9 cellular contexts compared by ENCODE assay signal in the genomic region with DNA sequence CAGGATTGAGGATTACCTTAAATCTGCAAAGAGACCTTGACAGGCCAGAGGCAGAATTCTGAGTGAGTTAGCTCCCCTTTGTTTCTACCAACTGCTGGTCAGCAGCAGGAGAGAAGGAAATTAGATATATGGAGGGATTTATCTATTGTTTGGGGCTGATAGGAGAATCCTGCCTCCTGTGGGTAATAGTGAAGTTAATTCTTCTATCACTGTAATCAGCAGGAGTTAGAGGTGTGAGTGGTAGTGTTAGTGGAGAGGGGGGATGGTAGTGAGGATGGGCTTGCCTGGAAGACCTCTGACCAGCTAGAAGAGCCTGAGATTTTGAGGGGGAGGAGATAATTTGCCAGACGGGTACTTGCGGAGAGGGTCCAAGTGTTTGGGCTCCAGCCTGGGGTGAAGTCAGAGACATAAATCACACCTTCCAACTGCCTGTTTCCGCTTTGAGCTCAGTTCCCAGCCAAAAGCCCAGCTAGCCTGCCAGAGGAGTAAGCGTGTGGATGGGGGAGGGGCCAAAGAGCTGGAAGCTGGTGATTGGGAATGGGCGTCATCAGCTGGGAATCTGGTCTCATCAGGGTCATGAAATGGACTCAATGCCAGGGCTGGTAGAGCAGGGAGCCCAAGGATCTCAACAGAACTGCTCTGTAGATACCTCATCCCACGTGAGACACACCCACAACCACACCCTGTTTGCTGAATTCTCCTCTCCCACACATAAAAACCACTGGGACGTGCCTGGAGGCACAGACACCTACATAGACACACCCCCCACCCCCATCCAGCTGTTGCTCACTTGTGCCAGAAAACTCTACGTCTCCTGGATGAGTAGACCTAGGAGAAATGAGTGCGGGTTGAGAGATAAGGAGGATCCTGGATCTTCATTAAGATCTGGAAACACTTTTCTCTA. TPM values are rescaled to one million over a fixed set of nuclear protein-coding genes. Genes with fewer than 3 reads are reported as not detected.
DNase-seq lines count a peak whose midpoint lies in the region; ATAC-seq, FAIRE-seq and TF ChIP-seq lines count a peak whose summit lies in the region.
"Had no signal": no experiment of that assay in that cellular context is flagged by ENCODE, and none has a peak within 500 bp of the region (broad histone marks: within the 10 kb centered on the region; RNA-seq: fewer than 3 reads in every experiment).

No MANE protein-coding gene starts in this region.

- peak; percentile 57 for DNase-seq in ELR (ENCODE audit: low read depth)
- DNase-seq in RCC 7860 (ENCODE audit: low spot score) = peak; percentile 25
- peak; percentile 89 for DNase-seq in fibroblast of villous mesenchyme (ENCODE audit: low read depth)
- DNase-seq in posterior vena cava (ENCODE audit: low spot score) = peak; percentile 93
- DNase-seq in HK-2 (ENCODE audit: unreplicated experiment) = no peak
- DNase-seq in D721Med (ENCODE audit: insufficient read length, low spot score) = no peak
- DNase-seq in SW 1271 (lab: John Stamatoyannopoulos, UW) = no peak
- DNase-seq: activated B cell treated with CpG ODN at 0.5 μM for 24 hours had no signal

- intact Hi-C loops in posterior vena cava (cut with DNase I) = loop anchor here in 1 of 2 donors (2.0 to 10.0 kb wide), 2 partner anchors 15 to 47 kb away; a partner anchor contains a TSS

- H3K4me3 ChIP-seq in fibroblast of villous mesenchyme (ENCODE audit: low read depth, low read length) = no peak overlapping the region

- ATAC-seq in HG03039 (IDR thresholded peaks at IDR 0.05; ENCODE audit: unreplicated experiment) = no peak

- FAIRE-seq in RCC 7860 (lab: Jason Lieb, UNC) (no peak), D721Med (lab: Jason Lieb, UNC) (no peak)

- TF ChIP-seq CTCF in fibroblast of villous mesenchyme (IDR thresholded peaks at IDR 0.05; ENCODE audit: insufficient read depth, low read depth, low read length) = no peak
- TF ChIP-seq CTCF in D721Med (IDR thresholded peaks at IDR 0.05; ENCODE audit: insufficient read depth, missing control alignments) = no peak

RNA-seq across cellular contexts. Expression of a gene that starts 13.1 kb away (rescaled TPM):
- total RNA-seq in fibroblast of villous mesenchyme = 431 and 438 TPM in 2 replicates
- total RNA-seq in posterior vena cava = 1,000 to 10,000 TPM in 1 of 2 donors, 100 to 1,000 TPM in 1; 833 to 1,151 TPM

RNA-seq across cellular contexts. Expression of a gene that starts 41.2 kb away (rescaled TPM):
- 1.7 and 3.5 TPM in 2 replicates for total RNA-seq in fibroblast of villous mesenchyme
- under 1 TPM in 1 of 2 donors, not detected in 1; 0.69 TPM for total RNA-seq in posterior vena cava

RNA-seq across cellular contexts. Expression of a gene that starts 47.6 kb away (rescaled TPM):
- total RNA-seq in fibroblast of villous mesenchyme (1.3 and 2.2 TPM in 2 replicates), posterior vena cava (10 to 100 TPM; 19.3 to 23.2 TPM)

Comparison
In these comparisons a context has a peak if more than half of its experiments do, and no peak if none do; other contexts are left out.
1. DNase-seq: peak in ELR (single experiment), RCC 7860 (single experiment), fibroblast of villous mesenchyme (single experiment) and posterior vena cava (single experiment); none in HK-2 (single experiment), D721Med (single experiment) and SW 1271 (0 of 2).